18 cellular contexts compared by ENCODE assay signal in genomic region chr10:77436257-77436780, GRCh38.
"Had no signal": no experiment of that assay in that cellular context is flagged by ENCODE, and none has a peak within 500 bp of the region (broad histone marks: within the 10 kb centered on the region; RNA-seq: fewer than 3 reads in every experiment).

No MANE protein-coding gene starts in this region.

- H3K27me3 ChIP-seq: body of pancreas, right atrium auricular region, transverse colon had no signal

- H3K36me3 ChIP-seq: prostate gland, right atrium auricular region, transverse colon had no signal

- ATAC-seq: activated CD8-positive, alpha-beta memory T cell treated with anti-CD3 and anti-CD28 coated beads, Interleukin-2, amount 10 ng/mL, durations not matched to agents 7 days and 5 days; body of pancreas; left ventricle myocardium superior; stimulated activated naive CD8-positive, alpha-beta T cell treated with anti-CD3 and anti-CD28 coated beads, Interleukin-15, Interleukin-2, amounts not matched to agents 100 U/mL and 50 U/mL, for 24 hours; T-cell had no signal

- H3K27ac ChIP-seq: body of pancreas, epithelial cell of prostate, prostate gland, right atrium auricular region had no signal

- H3K4me3 ChIP-seq: body of pancreas, prostate gland, right atrium auricular region, transverse colon had no signal

- H3K9me3 ChIP-seq: body of pancreas, prostate gland, right atrium auricular region, transverse colon had no signal

- DNase-seq: activated CD4-positive, alpha-beta memory T cell treated with anti-CD3 and anti-CD28 coated beads, Interleukin-2, amount 10 ng/mL, durations not matched to agents 7 days and 5 days; activated CD4-positive, alpha-beta T cell treated with anti-CD3 and anti-CD28 coated beads for 48 hours; activated CD4-positive, CD25-positive, alpha-beta regulatory T cell; activated CD8-positive, alpha-beta memory T cell treated with anti-CD3 and anti-CD28 coated beads, Interleukin-2, amount 10 ng/mL, durations not matched to agents 7 days and 5 days; activated naive CD8-positive, alpha-beta T cell treated with anti-CD3 and anti-CD28 coated beads for 36 hours; amniotic stem cell; body of pancreas; hypothalamus; left ventricle myocardium superior; naive B cell; stimulated activated CD4-positive, alpha-beta T cell treated with anti-CD3 and anti-CD28 coated beads, Interleukin-2, amount 100 ng/mL, for 24 hours; stimulated activated naive CD8-positive, alpha-beta T cell treated with anti-CD3 and anti-CD28 coated beads, Interleukin-15, Interleukin-2, amounts not matched to agents 100 U/mL and 50 U/mL, for 24 hours; substantia nigra; T-cell; transverse colon had no signal

- H3K4me1 ChIP-seq: prostate gland, right atrium auricular region had no signal
